ENCODE assay signal across 2 cellular contexts in genomic region chr10:49539320-49539885, GRCh38.
A peak's percentile ranks its signal among the peaks of the same experiment; 100 is the strongest.
TF ChIP-seq lines count a peak whose summit lies in the region.

No MANE protein-coding gene starts in this region.

TF ChIP-seq in IMR-90, 13 proteins besides CTCF, POLR2A, EP300 and RAD21:
- TF ChIP-seq ELK1 (IDR thresholded peaks at IDR 0.05; ENCODE audit: borderline replicate concordance, low read depth, low read length): no peak
- TF ChIP-seq RCOR1 (IDR thresholded peaks at IDR 0.05; ENCODE audit: insufficient replicate concordance, low read length): no peak
- no peak for TF ChIP-seq RFX5 (IDR thresholded peaks at IDR 0.05; ENCODE audit: low read depth, low read length)
- TF ChIP-seq FOS (IDR thresholded peaks at IDR 0.05; ENCODE audit: low read depth, low read length): no peak
- TF ChIP-seq, protein P1, sequence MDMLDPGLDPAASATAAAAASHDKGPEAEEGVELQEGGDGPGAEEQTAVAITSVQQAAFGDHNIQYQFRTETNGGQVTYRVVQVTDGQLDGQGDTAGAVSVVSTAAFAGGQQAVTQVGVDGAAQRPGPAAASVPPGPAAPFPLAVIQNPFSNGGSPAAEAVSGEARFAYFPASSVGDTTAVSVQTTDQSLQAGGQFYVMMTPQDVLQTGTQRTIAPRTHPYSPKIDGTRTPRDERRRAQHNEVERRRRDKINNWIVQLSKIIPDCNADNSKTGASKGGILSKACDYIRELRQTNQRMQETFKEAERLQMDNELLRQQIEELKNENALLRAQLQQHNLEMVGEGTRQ (IDR thresholded peaks at IDR 0.05; ENCODE audit: low read depth, low read length): no peak
- no peak for TF ChIP-seq CHD1 (IDR thresholded peaks at IDR 0.05; ENCODE audit: low read depth, low read length)
- TF ChIP-seq BHLHE40 (IDR thresholded peaks at IDR 0.05; ENCODE audit: low read depth, low read length): no peak
- no peak for TF ChIP-seq MAFK (IDR thresholded peaks at IDR 0.05; ENCODE audit: low read depth, low read length)
- no peak for TF ChIP-seq MXI1 (IDR thresholded peaks at IDR 0.05; ENCODE audit: borderline replicate concordance, low read depth, low read length)
- no peak for TF ChIP-seq MAZ (IDR thresholded peaks at IDR 0.05; ENCODE audit: borderline replicate concordance, low read depth, low read length)
- no peak for TF ChIP-seq NFE2L2 (IDR thresholded peaks at IDR 0.05; ENCODE audit: low read depth, low read length)
- no peak for TF ChIP-seq CEBPB (IDR thresholded peaks at IDR 0.05; ENCODE audit: low read depth, low read length)
- TF ChIP-seq SMC3 (IDR thresholded peaks at IDR 0.05; ENCODE audit: low read depth, low read length): no peak

TF ChIP-seq in HepG2, 621 proteins besides CTCF, POLR2A, EP300 and RAD21 (continues in another document):
- TF ChIP-seq ATF5 (CRISPR knock-in tag; IDR thresholded peaks at IDR 0.05; ENCODE audit: low read depth): no peak
- 0 out of 2 replicates have a peak, but pooled peaks have one; percentile 23 for TF ChIP-seq ZNF558 (CRISPR knock-in tag; IDR thresholded peaks at IDR 0.05; ENCODE audit: borderline replicate concordance)
- TF ChIP-seq ZNF850 (CRISPR knock-in tag; conservative IDR thresholded peaks at IDR 0.05): 0 out of 2 replicates have a peak, but pooled peaks have one; percentile 36
- TF ChIP-seq PITX1 (CRISPR knock-in tag; IDR thresholded peaks at IDR 0.05): 0 out of 2 replicates have a peak, but pooled peaks have one; percentile 54
- TF ChIP-seq ZNF749 (CRISPR knock-in tag; IDR thresholded peaks at IDR 0.05; ENCODE audit: borderline replicate concordance): peak; percentile 39; the same call in 1 of the 2 replicates
- no peak for TF ChIP-seq NFATC3 (CRISPR knock-in tag; IDR thresholded peaks at IDR 0.05)
- TF ChIP-seq SMYD3 (CRISPR knock-in tag; IDR thresholded peaks at IDR 0.05): peak; percentile 33; the same call in 1 of the 2 replicates
- TF ChIP-seq, protein P2, sequence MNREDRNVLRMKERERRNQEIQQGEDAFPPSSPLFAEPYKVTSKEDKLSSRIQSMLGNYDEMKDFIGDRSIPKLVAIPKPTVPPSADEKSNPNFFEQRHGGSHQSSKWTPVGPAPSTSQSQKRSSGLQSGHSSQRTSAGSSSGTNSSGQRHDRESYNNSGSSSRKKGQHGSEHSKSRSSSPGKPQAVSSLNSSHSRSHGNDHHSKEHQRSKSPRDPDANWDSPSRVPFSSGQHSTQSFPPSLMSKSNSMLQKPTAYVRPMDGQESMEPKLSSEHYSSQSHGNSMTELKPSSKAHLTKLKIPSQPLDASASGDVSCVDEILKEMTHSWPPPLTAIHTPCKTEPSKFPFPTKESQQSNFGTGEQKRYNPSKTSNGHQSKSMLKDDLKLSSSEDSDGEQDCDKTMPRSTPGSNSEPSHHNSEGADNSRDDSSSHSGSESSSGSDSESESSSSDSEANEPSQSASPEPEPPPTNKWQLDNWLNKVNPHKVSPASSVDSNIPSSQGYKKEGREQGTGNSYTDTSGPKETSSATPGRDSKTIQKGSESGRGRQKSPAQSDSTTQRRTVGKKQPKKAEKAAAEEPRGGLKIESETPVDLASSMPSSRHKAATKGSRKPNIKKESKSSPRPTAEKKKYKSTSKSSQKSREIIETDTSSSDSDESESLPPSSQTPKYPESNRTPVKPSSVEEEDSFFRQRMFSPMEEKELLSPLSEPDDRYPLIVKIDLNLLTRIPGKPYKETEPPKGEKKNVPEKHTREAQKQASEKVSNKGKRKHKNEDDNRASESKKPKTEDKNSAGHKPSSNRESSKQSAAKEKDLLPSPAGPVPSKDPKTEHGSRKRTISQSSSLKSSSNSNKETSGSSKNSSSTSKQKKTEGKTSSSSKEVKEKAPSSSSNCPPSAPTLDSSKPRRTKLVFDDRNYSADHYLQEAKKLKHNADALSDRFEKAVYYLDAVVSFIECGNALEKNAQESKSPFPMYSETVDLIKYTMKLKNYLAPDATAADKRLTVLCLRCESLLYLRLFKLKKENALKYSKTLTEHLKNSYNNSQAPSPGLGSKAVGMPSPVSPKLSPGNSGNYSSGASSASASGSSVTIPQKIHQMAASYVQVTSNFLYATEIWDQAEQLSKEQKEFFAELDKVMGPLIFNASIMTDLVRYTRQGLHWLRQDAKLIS (CRISPR knock-in tag; IDR thresholded peaks at IDR 0.05): no peak
- no peak for TF ChIP-seq AGO1 (IDR thresholded peaks at IDR 0.05; ENCODE audit: low read depth, low read length, poor library complexity, severe bottlenecking)
- TF ChIP-seq, protein P3, sequence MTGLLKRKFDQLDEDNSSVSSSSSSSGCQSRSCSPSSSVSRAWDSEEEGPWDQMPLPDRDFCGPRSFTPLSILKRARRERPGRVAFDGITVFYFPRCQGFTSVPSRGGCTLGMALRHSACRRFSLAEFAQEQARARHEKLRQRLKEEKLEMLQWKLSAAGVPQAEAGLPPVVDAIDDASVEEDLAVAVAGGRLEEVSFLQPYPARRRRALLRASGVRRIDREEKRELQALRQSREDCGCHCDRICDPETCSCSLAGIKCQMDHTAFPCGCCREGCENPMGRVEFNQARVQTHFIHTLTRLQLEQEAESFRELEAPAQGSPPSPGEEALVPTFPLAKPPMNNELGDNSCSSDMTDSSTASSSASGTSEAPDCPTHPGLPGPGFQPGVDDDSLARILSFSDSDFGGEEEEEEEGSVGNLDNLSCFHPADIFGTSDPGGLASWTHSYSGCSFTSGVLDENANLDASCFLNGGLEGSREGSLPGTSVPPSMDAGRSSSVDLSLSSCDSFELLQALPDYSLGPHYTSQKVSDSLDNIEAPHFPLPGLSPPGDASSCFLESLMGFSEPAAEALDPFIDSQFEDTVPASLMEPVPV (CRISPR knock-in tag; IDR thresholded peaks at IDR 0.05): peak; percentile 11; the same call in 1 of the 2 replicates
- TF ChIP-seq ZNF136 (CRISPR knock-in tag; IDR thresholded peaks at IDR 0.05; ENCODE audit: low read depth): 0 out of 2 replicates have a peak, but pooled peaks have one; percentile 15
- 0 out of 2 replicates have a peak, but pooled peaks have one; percentile 11 for TF ChIP-seq ZMYM2 (CRISPR knock-in tag; IDR thresholded peaks at IDR 0.05)
- TF ChIP-seq EED (CRISPR knock-in tag; IDR thresholded peaks at IDR 0.05): 0 out of 2 replicates have a peak, but pooled peaks have one; percentile 83
- TF ChIP-seq TP53 (CRISPR knock-in tag; conservative IDR thresholded peaks at IDR 0.05): no peak
- TF ChIP-seq ZFP91 (CRISPR knock-in tag; IDR thresholded peaks at IDR 0.05; ENCODE audit: borderline replicate concordance): 0 out of 2 replicates have a peak, but pooled peaks have one; percentile 63
- peak; percentile 10; the same call in 1 of the 2 replicates for TF ChIP-seq ZNF607 (CRISPR knock-in tag; IDR thresholded peaks at IDR 0.05; ENCODE audit: borderline replicate concordance)
- TF ChIP-seq ZNF138 (CRISPR knock-in tag; IDR thresholded peaks at IDR 0.05; ENCODE audit: low read depth): 0 out of 2 replicates have a peak, but pooled peaks have one; percentile 18
- no peak for TF ChIP-seq RBAK (CRISPR knock-in tag; IDR thresholded peaks at IDR 0.05)
- no peak for TF ChIP-seq MXD4 (CRISPR knock-in tag; IDR thresholded peaks at IDR 0.05)
- no peak for TF ChIP-seq SMAD3 (CRISPR knock-in tag; IDR thresholded peaks at IDR 0.05)
- no peak for TF ChIP-seq HMGA1 (CRISPR knock-in tag; conservative IDR thresholded peaks at IDR 0.05)
- TF ChIP-seq ZNF784 (CRISPR knock-in tag; IDR thresholded peaks at IDR 0.05; ENCODE audit: borderline replicate concordance): no peak
- TF ChIP-seq TBL1XR1 (IDR thresholded peaks at IDR 0.05; ENCODE audit: borderline replicate concordance, low read length, partially characterized antibody): no peak
- no peak for TF ChIP-seq ZHX2 (IDR thresholded peaks at IDR 0.05; ENCODE audit: low read depth)
- no peak for TF ChIP-seq ZHX2 (CRISPR knock-in tag; IDR thresholded peaks at IDR 0.05; ENCODE audit: borderline replicate concordance)
- TF ChIP-seq, protein P4, sequence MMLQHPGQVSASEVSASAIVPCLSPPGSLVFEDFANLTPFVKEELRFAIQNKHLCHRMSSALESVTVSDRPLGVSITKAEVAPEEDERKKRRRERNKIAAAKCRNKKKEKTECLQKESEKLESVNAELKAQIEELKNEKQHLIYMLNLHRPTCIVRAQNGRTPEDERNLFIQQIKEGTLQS (CRISPR knock-in tag; IDR thresholded peaks at IDR 0.05): no peak
- TF ChIP-seq SETDB1 (CRISPR knock-in tag; IDR thresholded peaks at IDR 0.05; ENCODE audit: borderline replicate concordance): 0 out of 2 replicates have a peak, but pooled peaks have one; percentile 51
- no peak for TF ChIP-seq KDM4B (CRISPR knock-in tag; IDR thresholded peaks at IDR 0.05)
- TF ChIP-seq NCOA2 (CRISPR knock-in tag; IDR thresholded peaks at IDR 0.05): no peak
- peak; percentile 4; the same call in 1 of the 2 replicates for TF ChIP-seq ZNF350 (CRISPR knock-in tag; IDR thresholded peaks at IDR 0.05; ENCODE audit: borderline replicate concordance, low read depth)
- TF ChIP-seq, protein P5, sequence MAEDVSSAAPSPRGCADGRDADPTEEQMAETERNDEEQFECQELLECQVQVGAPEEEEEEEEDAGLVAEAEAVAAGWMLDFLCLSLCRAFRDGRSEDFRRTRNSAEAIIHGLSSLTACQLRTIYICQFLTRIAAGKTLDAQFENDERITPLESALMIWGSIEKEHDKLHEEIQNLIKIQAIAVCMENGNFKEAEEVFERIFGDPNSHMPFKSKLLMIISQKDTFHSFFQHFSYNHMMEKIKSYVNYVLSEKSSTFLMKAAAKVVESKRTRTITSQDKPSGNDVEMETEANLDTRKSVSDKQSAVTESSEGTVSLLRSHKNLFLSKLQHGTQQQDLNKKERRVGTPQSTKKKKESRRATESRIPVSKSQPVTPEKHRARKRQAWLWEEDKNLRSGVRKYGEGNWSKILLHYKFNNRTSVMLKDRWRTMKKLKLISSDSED (CRISPR knock-in tag; IDR thresholded peaks at IDR 0.05): no peak
- 0 out of 2 replicates have a peak, but pooled peaks have one; percentile 10 for TF ChIP-seq ZNF674 (CRISPR knock-in tag; IDR thresholded peaks at IDR 0.05; ENCODE audit: low read depth)
- no peak for TF ChIP-seq FOXK1 (CRISPR knock-in tag; IDR thresholded peaks at IDR 0.05; ENCODE audit: borderline replicate concordance, low read depth)
- TF ChIP-seq HBP1 (CRISPR knock-in tag; IDR thresholded peaks at IDR 0.05; ENCODE audit: low read depth): 0 out of 2 replicates have a peak, but pooled peaks have one; percentile 13
